10 cellular contexts compared by ENCODE assay signal in genomic region chr1:54819733-54820132, GRCh38. TPM values are rescaled to one million over a fixed set of nuclear protein-coding genes. Genes with fewer than 3 reads are reported as not detected.
"Had no signal": no experiment of that assay in that cellular context is flagged by ENCODE, and none has a peak within 500 bp of the region (broad histone marks: within the 10 kb centered on the region; RNA-seq: fewer than 3 reads in every experiment).

No MANE protein-coding gene starts in this region.

- ATAC-seq: HepG2 had no signal

- H3K4me3 ChIP-seq: GM23338 had no signal

- H3K4me3 Mint-ChIP-seq: GM23338, H9, HFFc6, IgD-negative memory B cell had no signal

- H3K27ac ChIP-seq: HL-60 had no signal

- H2AFZ ChIP-seq: GM23338 had no signal

- H3K27ac Mint-ChIP-seq: GM23338, HFFc6, IgD-negative memory B cell had no signal

- FAIRE-seq: H1, H54, HepG2 had no signal

- DNase-seq: H9, HCEC 1CT, HFFc6 had no signal

RNA-seq across cellular contexts. Expression of gene TTC22, which starts 18.6 kb away (rescaled TPM):
- total RNA-seq: HepG2, HFFc6, HT1080 had no signal
- polyA plus RNA-seq: HepG2 had no signal
